8 cellular contexts compared by ENCODE assay signal in the genomic region with DNA sequence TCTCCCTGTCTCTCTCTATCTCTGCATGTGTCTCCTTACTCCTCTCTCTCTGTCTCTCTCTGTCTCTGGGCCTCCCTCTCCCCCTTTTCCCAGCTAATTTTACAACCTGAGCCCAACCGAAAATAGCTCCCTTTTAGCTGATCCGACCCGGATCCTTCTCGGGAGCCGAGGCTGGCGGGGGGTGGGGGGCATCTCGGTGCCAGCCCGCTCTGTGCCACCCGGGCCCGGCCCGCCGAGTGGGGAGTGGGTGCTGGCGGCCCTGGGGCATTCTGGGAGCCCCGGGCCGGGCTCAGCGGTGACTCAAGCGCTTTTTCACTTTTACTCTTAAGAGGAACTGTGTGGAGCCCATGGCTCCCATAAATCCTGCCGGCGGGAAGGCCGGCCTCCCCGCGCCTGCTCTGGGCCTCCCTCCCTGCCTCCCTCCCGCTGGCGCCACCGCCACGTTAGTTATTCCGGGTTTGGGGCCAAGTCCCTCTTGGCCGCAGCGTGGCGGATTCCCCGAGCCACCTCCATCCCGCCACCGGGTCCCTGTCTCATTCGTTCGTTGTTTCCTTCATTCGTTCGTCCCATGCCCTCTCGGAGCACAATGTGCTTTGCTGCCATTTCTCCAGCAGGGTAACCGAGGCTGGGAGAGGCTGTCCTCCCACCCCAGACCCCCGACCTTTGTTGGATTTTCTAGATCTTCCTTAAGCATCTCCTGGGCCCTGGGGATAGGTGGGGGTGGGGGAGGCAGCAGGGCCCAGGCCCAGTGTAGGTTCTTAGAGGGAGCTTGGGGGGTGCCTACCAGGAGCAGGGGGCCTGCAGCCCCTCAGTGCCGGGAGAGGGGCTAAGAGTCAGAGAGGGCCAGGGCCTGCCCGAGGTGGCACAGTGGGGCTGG. TPM values are rescaled to one million over a fixed set of nuclear protein-coding genes. Genes with fewer than 3 reads are reported as not detected.
DNase-seq lines count a peak whose midpoint lies in the region; ATAC-seq and TF ChIP-seq lines count a peak whose summit lies in the region.

No MANE protein-coding gene starts in this region.

- H3K27me3 Mint-ChIP-seq in endodermal cell (ENCODE audit: insufficient read depth) = peaks cover 96% of the 10 kb centered on the region
- peaks cover 25% of the 10 kb centered on the region for H3K27me3 Mint-ChIP-seq in activated T-helper 2 cell treated with anti-CD3 and anti-CD28 coated beads, Interferon-gamma antibody, Interleukin-2, Interleukin-4, amounts not matched to agents 10 μg/mL and 5 μg/mL and 100 μg/mL, durations not matched to agents 14 hours and 24 hours and 36 hours (ENCODE audit: low read depth)

- no peaks in the 10 kb centered on the region for H3K4me1 Mint-ChIP-seq in endodermal cell
- peaks cover 7% of the 10 kb centered on the region for H3K4me1 Mint-ChIP-seq in activated T-helper 2 cell treated with anti-CD3 and anti-CD28 coated beads, Interferon-gamma antibody, Interleukin-2, Interleukin-4, amounts not matched to agents 10 μg/mL and 5 μg/mL and 100 μg/mL, durations not matched to agents 14 hours and 24 hours and 36 hours (ENCODE audit: low read depth)

- intact Hi-C loops in activated T-helper 2 cell treated with anti-CD3 and anti-CD28 coated beads, Interferon-gamma antibody, Interleukin-2, Interleukin-4, amounts not matched to agents 10 μg/mL and 5 μg/mL and 100 μg/mL, durations not matched to agents 14 hours and 24 hours and 36 hours (cut with micrococcal nuclease) = no loop called here

- TF ChIP-seq CTCF in endodermal cell (conservative IDR thresholded peaks at IDR 0.05) = peak; percentile 53

- H3K4me1 ChIP-seq in endodermal cell (ENCODE audit: control insufficient read depth, insufficient read depth, low read length) (no peaks in the 10 kb centered on the region), mucosa of stomach (ENCODE audit: control insufficient read depth, insufficient read depth, low read length) (peaks cover 49% of the 10 kb centered on the region)

- no peaks in the 10 kb centered on the region for H3K36me3 Mint-ChIP-seq in endodermal cell (ENCODE audit: low read depth)
- no peaks in the 10 kb centered on the region for H3K36me3 Mint-ChIP-seq in activated T-helper 2 cell treated with anti-CD3 and anti-CD28 coated beads, Interferon-gamma antibody, Interleukin-2, Interleukin-4, amounts not matched to agents 10 μg/mL and 5 μg/mL and 100 μg/mL, durations not matched to agents 14 hours and 24 hours and 36 hours (ENCODE audit: low read depth)

- H3K27ac Mint-ChIP-seq in endodermal cell = no peak overlapping the region
- H3K27ac Mint-ChIP-seq in activated T-helper 2 cell treated with anti-CD3 and anti-CD28 coated beads, Interferon-gamma antibody, Interleukin-2, Interleukin-4, amounts not matched to agents 10 μg/mL and 5 μg/mL and 100 μg/mL, durations not matched to agents 14 hours and 24 hours and 36 hours = no peak overlapping the region

- no peak overlapping the region for H3K9ac ChIP-seq in endodermal cell (ENCODE audit: extremely low read depth, low read length, poor library complexity, severe bottlenecking)
- H3K9ac ChIP-seq in mucosa of stomach (ENCODE audit: low read length) = peak overlapping the region; percentile 74

- H3K9me3 Mint-ChIP-seq in endodermal cell = no peaks in the 10 kb centered on the region
- no peaks in the 10 kb centered on the region for H3K9me3 Mint-ChIP-seq in activated T-helper 2 cell treated with anti-CD3 and anti-CD28 coated beads, Interferon-gamma antibody, Interleukin-2, Interleukin-4, amounts not matched to agents 10 μg/mL and 5 μg/mL and 100 μg/mL, durations not matched to agents 14 hours and 24 hours and 36 hours

- peak overlapping the region; percentile 38 for H3K4me3 Mint-ChIP-seq in endodermal cell
- H3K4me3 Mint-ChIP-seq in activated T-helper 2 cell treated with anti-CD3 and anti-CD28 coated beads, Interferon-gamma antibody, Interleukin-2, Interleukin-4, amounts not matched to agents 10 μg/mL and 5 μg/mL and 100 μg/mL, durations not matched to agents 14 hours and 24 hours and 36 hours (ENCODE audit: low read depth) = no peak overlapping the region

- H3K27me3 ChIP-seq in endodermal cell (ENCODE audit: control insufficient read depth, insufficient read depth, low read length, poor library complexity, severe bottlenecking) (peaks cover 94% of the 10 kb centered on the region), mucosa of stomach (ENCODE audit: control insufficient read depth, insufficient read depth, low read length) (no peaks in the 10 kb centered on the region)

- no peak for ATAC-seq in GM19023 (IDR thresholded peaks at IDR 0.05; ENCODE audit: unreplicated experiment)

- H3K9me3 ChIP-seq in endodermal cell (ENCODE audit: control insufficient read depth, low read length) = no peaks in the 10 kb centered on the region
- H3K9me3 ChIP-seq in mucosa of stomach (ENCODE audit: control insufficient read depth, low read length) = no peaks in the 10 kb centered on the region

- DNase-seq in EL (peak; percentile 76), NCI-H226 (peak; percentile 24), endodermal cell (peak; percentile 73), COR-L47 (lab: John Stamatoyannopoulos, UW) (no peak), kidney glomerular epithelial cell (lab: John Stamatoyannopoulos, UW) (no peak)
- DNase-seq in activated T-helper 2 cell treated with anti-CD3 and anti-CD28 coated beads, Interferon-gamma antibody, Interleukin-2, Interleukin-4, amounts not matched to agents 10 μg/mL and 5 μg/mL and 100 μg/mL, durations not matched to agents 14 hours and 24 hours and 36 hours (ENCODE audit: low spot score) = no peak

- H3K36me3 ChIP-seq in endodermal cell (ENCODE audit: control insufficient read depth, insufficient read depth, low read length) (no peaks in the 10 kb centered on the region), mucosa of stomach (ENCODE audit: control insufficient read depth, insufficient read depth, low read length) (no peaks in the 10 kb centered on the region)

- H3K4me3 ChIP-seq in endodermal cell (ENCODE audit: low read length) (no peak overlapping the region), mucosa of stomach (ENCODE audit: low read length) (peak overlapping the region; percentile 28)

- 2 to 12% methylated on average over 24 to 41 of the region's 42 CpGs for WGBS in endodermal cell (ENCODE audit: insufficient coverage in 1 of 2, insufficient read length in 1 of 2), 2 experiments

- no peak overlapping the region for H3K27ac ChIP-seq in endodermal cell (ENCODE audit: low read depth, low read length)

RNA-seq across cellular contexts. Expression of a gene that starts 3.2 kb away (rescaled TPM):
- total RNA-seq in endodermal cell = 1 to 10 TPM; 5.2 to 6.6 TPM
- polyA plus RNA-seq in endodermal cell (2013, experiment 1 of 2) = 4.0 TPM
- polyA plus RNA-seq in endodermal cell (2013, experiment 2 of 2) = 3.7 TPM
- total RNA-seq in activated T-helper 2 cell treated with anti-CD3 and anti-CD28 coated beads, Interferon-gamma antibody, Interleukin-2, Interleukin-4, amounts not matched to agents 10 μg/mL and 5 μg/mL and 100 μg/mL, durations not matched to agents 14 hours and 24 hours and 36 hours = 16.5 and 17.3 TPM in 2 replicates

Comparison
In these comparisons a context has a peak if more than half of its experiments do, and no peak if none do; other contexts are left out.
1. DNase-seq: peak in EL (single experiment), NCI-H226 (single experiment) and endodermal cell (single experiment); none in COR-L47 (single experiment), activated T-helper 2 cell treated with anti-CD3 and anti-CD28 coated beads, Interferon-gamma antibody, Interleukin-2, Interleukin-4, amounts not matched to agents 10 μg/mL and 5 μg/mL and 100 μg/mL, durations not matched to agents 14 hours and 24 hours and 36 hours (single experiment) and kidney glomerular epithelial cell (single experiment).